Comparison of ENCODE assay signal across 16 cellular contexts in genomic region chr1:84869750-84870149, GRCh38. TPM values are rescaled to one million over a fixed set of nuclear protein-coding genes. Genes with fewer than 3 reads are reported as not detected.
DNase-seq lines count a peak whose midpoint lies in the region; TF ChIP-seq lines count a peak whose summit lies in the region.
"Had no signal": no experiment of that assay in that cellular context is flagged by ENCODE, and none has a peak within 500 bp of the region (broad histone marks: within the 10 kb centered on the region; RNA-seq: fewer than 3 reads in every experiment).

No MANE protein-coding gene starts in this region.

- H3K36me3 ChIP-seq in adipocyte (ENCODE audit: control insufficient read depth, insufficient read depth, low read length, severe bottlenecking): no peaks in the 10 kb centered on the region
- H3K36me3 ChIP-seq: BLaER1 treated with 17β-estradiol and CSF1 and Interleukin-3, amounts not matched to agents 10 nM and 100 nM had no signal

- no peaks in the 10 kb centered on the region for H3K27me3 ChIP-seq in adipocyte (replicated peaks; ENCODE audit: control insufficient read depth, insufficient read depth, low read length)
- H3K27me3 ChIP-seq: BLaER1 treated with 17β-estradiol and CSF1 and Interleukin-3, amounts not matched to agents 10 nM and 100 nM had no signal

- H3K4me3 ChIP-seq in AG09309 (ENCODE audit: control insufficient read depth, low read depth, low read length) (no peak overlapping the region), adipocyte (ENCODE audit: low read length) (no peak overlapping the region), fibroblast of pulmonary artery (replicated peaks; ENCODE audit: low read depth, low read length) (no peak overlapping the region)
- H3K4me3 ChIP-seq: BLaER1 treated with 17β-estradiol and CSF1 and Interleukin-3, amounts not matched to agents 10 nM and 100 nM; K562; PC-9 had no signal

- H3K9ac ChIP-seq in adipocyte (ENCODE audit: low read length): no peak overlapping the region
- H3K9ac ChIP-seq: BLaER1 treated with 17β-estradiol and CSF1 and Interleukin-3, amounts not matched to agents 10 nM and 100 nM had no signal

- no peak for TF ChIP-seq CTCF in AG09309 (IDR thresholded peaks at IDR 0.05; ENCODE audit: control insufficient read depth, insufficient read depth, low read depth, low read length, missing control alignments)
- no peak for TF ChIP-seq CTCF in fibroblast of pulmonary artery (IDR thresholded peaks at IDR 0.05; ENCODE audit: low read length, missing control alignments)

- peak; percentile 74 for DNase-seq in AG09309 (ENCODE audit: low read depth)
- peak; percentile 48 for DNase-seq in GM03348 (ENCODE audit: low spot score)
- DNase-seq in adipocyte (ENCODE audit: low read depth): peak; percentile 25
- peak; percentile 48 for DNase-seq in fibroblast of pulmonary artery (ENCODE audit: low read depth)
- no peak for DNase-seq in NCI-H1092 treated with DMSO at 0.1 percent for 48 hours (lab: John Stamatoyannopoulos, UW)
- no peak for DNase-seq in NCI-H345 treated with DMSO at 0.1 percent for 48 hours (lab: John Stamatoyannopoulos, UW; ENCODE audit: unreplicated experiment)
- DNase-seq in A172 (ENCODE audit: low spot score): no peak
- no peak for DNase-seq in HUDEP-2 (lab: John Stamatoyannopoulos, UW; ENCODE audit: unreplicated experiment in 76 of 76)
- DNase-seq: DMS 273 treated with DMSO at 0.1 percent for 48 hours, NCI-H1105 treated with DMSO at 0.1 percent for 48 hours, NCI-H187, NCI-H446 treated with DMSO at 0.1 percent for 48 hours, NCI-H774, PC-9 had no signal

- no peaks in the 10 kb centered on the region for H3K4me1 ChIP-seq in adipocyte (ENCODE audit: control insufficient read depth, insufficient read depth, low read length)
- H3K4me1 ChIP-seq: BLaER1 treated with 17β-estradiol and CSF1 and Interleukin-3, amounts not matched to agents 10 nM and 100 nM had no signal

- H3K9me3 ChIP-seq in adipocyte (ENCODE audit: control insufficient read depth, low read length): no peaks in the 10 kb centered on the region
- H3K9me3 ChIP-seq: BLaER1 treated with 17β-estradiol and CSF1 and Interleukin-3, amounts not matched to agents 10 nM and 100 nM had no signal

RNA-seq across cellular contexts. Expression of gene LPAR3, which starts 23.3 kb away (rescaled TPM):
- not detected in 2 replicates for total RNA-seq in A172 (2014; rRNA removed; shearing (Covaris generic))
- total RNA-seq: PC-9 had no signal

Comparison
In these comparisons a context has a peak if more than half of its experiments do, and no peak if none do; other contexts are left out.
1. DNase-seq: peak in AG09309 (single experiment), GM03348 (single experiment), adipocyte (single experiment) and fibroblast of pulmonary artery (single experiment); none in NCI-H1092 treated with DMSO at 0.1 percent for 48 hours (single experiment), NCI-H345 treated with DMSO at 0.1 percent for 48 hours (single experiment), A172 (single experiment) and HUDEP-2 (0 of 76).